Comparison of ENCODE assay signal across 9 cellular contexts in genomic region chr6:145214570-145214969, GRCh38.
DNase-seq lines count a peak whose midpoint lies in the region; ATAC-seq and TF ChIP-seq lines count a peak whose summit lies in the region.
"Had no signal": no experiment of that assay in that cellular context is flagged by ENCODE, and none has a peak within 500 bp of the region (broad histone marks: within the 10 kb centered on the region; RNA-seq: fewer than 3 reads in every experiment).

No MANE protein-coding gene starts in this region.

- H3K4me1 Mint-ChIP-seq in natural killer cell (no peaks in the 10 kb centered on the region), endodermal cell (peaks cover 18% of the 10 kb centered on the region)
- H3K4me1 Mint-ChIP-seq in natural killer cell treated with Interleukin-12 subunit alpha and Interleukin-12 subunit beta and Interleukin-15 and Interleukin-18, amount 100 ng/mL, for 72 hours (ENCODE audit: low read depth in 2 of 2) = peaks cover 0 to 8% of the 10 kb centered on the region in 2 donors

- DNase-seq in natural killer cell = no peak
- DNase-seq in natural killer cell treated with Interleukin-12 subunit alpha and Interleukin-12 subunit beta and Interleukin-15 and Interleukin-18, amount 100 ng/mL, for 72 hours (ENCODE audit: low spot score) = no peak
- DNase-seq in NCI-H345 (lab: John Stamatoyannopoulos, UW) = peak; percentile 28
- no peak for DNase-seq in endodermal cell
- peak; percentile 37 for DNase-seq in renal cortical epithelial cell (ENCODE audit: low read depth)
- no peak for DNase-seq in SHP77 (lab: John Stamatoyannopoulos, UW)
- no peak for DNase-seq in stimulated activated CD8-positive, alpha-beta memory T cell treated with anti-CD3 and anti-CD28 coated beads, Interleukin-4, amount 100 ng/mL, for 48 hours

- H3K36me3 ChIP-seq in endodermal cell (ENCODE audit: control insufficient read depth, insufficient read depth, low read length) = no peaks in the 10 kb centered on the region

- H3K27ac Mint-ChIP-seq in natural killer cell (no peak overlapping the region), endodermal cell (no peak overlapping the region)
- no peak overlapping the region for H3K27ac Mint-ChIP-seq in natural killer cell treated with Interleukin-12 subunit alpha and Interleukin-12 subunit beta and Interleukin-15 and Interleukin-18, amount 100 ng/mL, for 72 hours
- H3K27ac Mint-ChIP-seq: dendritic cell treated with granulocyte-macrophage colony-stimulating factor and Interleukin-4, amounts not matched to agents 40 ng/mL and 50 ng/mL, for 4 days had no signal

- no peak overlapping the region for H3K4me3 Mint-ChIP-seq in natural killer cell
- H3K4me3 Mint-ChIP-seq in natural killer cell treated with Interleukin-12 subunit alpha and Interleukin-12 subunit beta and Interleukin-15 and Interleukin-18, amount 100 ng/mL, for 72 hours = no peak overlapping the region
- no peak overlapping the region for H3K4me3 Mint-ChIP-seq in endodermal cell
- H3K4me3 Mint-ChIP-seq: dendritic cell treated with granulocyte-macrophage colony-stimulating factor and Interleukin-4, amounts not matched to agents 40 ng/mL and 50 ng/mL, for 4 days had no signal

- no peaks in the 10 kb centered on the region for H3K36me3 Mint-ChIP-seq in natural killer cell
- H3K36me3 Mint-ChIP-seq in natural killer cell treated with Interleukin-12 subunit alpha and Interleukin-12 subunit beta and Interleukin-15 and Interleukin-18, amount 100 ng/mL, for 72 hours = no peaks in the 10 kb centered on the region
- H3K36me3 Mint-ChIP-seq in endodermal cell (ENCODE audit: low read depth) = no peaks in the 10 kb centered on the region

- no peak overlapping the region for H3K27ac ChIP-seq in endodermal cell (ENCODE audit: low read depth, low read length)

- no peaks in the 10 kb centered on the region for H3K27me3 ChIP-seq in endodermal cell (ENCODE audit: control insufficient read depth, insufficient read depth, low read length, poor library complexity, severe bottlenecking)

- ATAC-seq in natural killer cell (no peak), GM19324 (IDR thresholded peaks at IDR 0.05; ENCODE audit: low FRiP score, unreplicated experiment) (no peak)
- no peak for ATAC-seq in natural killer cell treated with Interleukin-12 subunit alpha and Interleukin-12 subunit beta and Interleukin-15 and Interleukin-18, amount 100 ng/mL, for 72 hours

- TF ChIP-seq CTCF in natural killer cell (IDR thresholded peaks at IDR 0.05) (peak; percentile 31), endodermal cell (conservative IDR thresholded peaks at IDR 0.05) (peak; percentile 81)

- peaks cover 5% of the 10 kb centered on the region for H3K4me1 ChIP-seq in endodermal cell (ENCODE audit: control insufficient read depth, insufficient read depth, low read length)

- H3K27me3 Mint-ChIP-seq in natural killer cell (ENCODE audit: low read depth in 2 of 2) = peaks cover 0 to 9% of the 10 kb centered on the region in 2 donors
- peaks cover 8 to 12% of the 10 kb centered on the region in 2 donors for H3K27me3 Mint-ChIP-seq in natural killer cell treated with Interleukin-12 subunit alpha and Interleukin-12 subunit beta and Interleukin-15 and Interleukin-18, amount 100 ng/mL, for 72 hours
- H3K27me3 Mint-ChIP-seq in endodermal cell (ENCODE audit: insufficient read depth) = no peaks in the 10 kb centered on the region
- H3K27me3 Mint-ChIP-seq: dendritic cell treated with granulocyte-macrophage colony-stimulating factor and Interleukin-4, amounts not matched to agents 40 ng/mL and 50 ng/mL, for 4 days had no signal

- H3K9ac ChIP-seq in endodermal cell (ENCODE audit: extremely low read depth, low read length, poor library complexity, severe bottlenecking) = no peak overlapping the region

- no peaks in the 10 kb centered on the region for H3K9me3 Mint-ChIP-seq in natural killer cell
- no peaks in the 10 kb centered on the region for H3K9me3 Mint-ChIP-seq in natural killer cell treated with Interleukin-12 subunit alpha and Interleukin-12 subunit beta and Interleukin-15 and Interleukin-18, amount 100 ng/mL, for 72 hours
- H3K9me3 Mint-ChIP-seq in endodermal cell = no peaks in the 10 kb centered on the region
- H3K9me3 Mint-ChIP-seq: dendritic cell treated with granulocyte-macrophage colony-stimulating factor and Interleukin-4, amounts not matched to agents 40 ng/mL and 50 ng/mL, for 4 days had no signal

- intact Hi-C loops in natural killer cell (cut with micrococcal nuclease) = loop anchor here (10.0 kb wide), 1 partner anchor 630 kb away; no protein-coding TSS in a partner anchor

- H3K4me3 ChIP-seq in endodermal cell (ENCODE audit: low read length) = no peak overlapping the region

- H3K9me3 ChIP-seq in endodermal cell (ENCODE audit: control insufficient read depth, low read length) = no peaks in the 10 kb centered on the region

- 33% methylated on average over 1 of the region's 2 CpGs; no CpG with 5 or more reads in 1 of the 2 experiments for WGBS in endodermal cell (ENCODE audit: insufficient coverage in 1 of 2, insufficient read length in 1 of 2), 2 experiments

Comparison
In these comparisons a context has a peak if more than half of its experiments do, and no peak if none do; other contexts are left out.
1. DNase-seq: peak in NCI-H345 (single experiment) and renal cortical epithelial cell (single experiment); none in natural killer cell (single experiment), natural killer cell treated with Interleukin-12 subunit alpha and Interleukin-12 subunit beta and Interleukin-15 and Interleukin-18, amount 100 ng/mL, for 72 hours (single experiment), endodermal cell (single experiment), SHP77 (0 of 2) and stimulated activated CD8-positive, alpha-beta memory T cell treated with anti-CD3 and anti-CD28 coated beads, Interleukin-4, amount 100 ng/mL, for 48 hours (single experiment).